Comparison of ENCODE assay signal across 12 cellular contexts in the genomic region with DNA sequence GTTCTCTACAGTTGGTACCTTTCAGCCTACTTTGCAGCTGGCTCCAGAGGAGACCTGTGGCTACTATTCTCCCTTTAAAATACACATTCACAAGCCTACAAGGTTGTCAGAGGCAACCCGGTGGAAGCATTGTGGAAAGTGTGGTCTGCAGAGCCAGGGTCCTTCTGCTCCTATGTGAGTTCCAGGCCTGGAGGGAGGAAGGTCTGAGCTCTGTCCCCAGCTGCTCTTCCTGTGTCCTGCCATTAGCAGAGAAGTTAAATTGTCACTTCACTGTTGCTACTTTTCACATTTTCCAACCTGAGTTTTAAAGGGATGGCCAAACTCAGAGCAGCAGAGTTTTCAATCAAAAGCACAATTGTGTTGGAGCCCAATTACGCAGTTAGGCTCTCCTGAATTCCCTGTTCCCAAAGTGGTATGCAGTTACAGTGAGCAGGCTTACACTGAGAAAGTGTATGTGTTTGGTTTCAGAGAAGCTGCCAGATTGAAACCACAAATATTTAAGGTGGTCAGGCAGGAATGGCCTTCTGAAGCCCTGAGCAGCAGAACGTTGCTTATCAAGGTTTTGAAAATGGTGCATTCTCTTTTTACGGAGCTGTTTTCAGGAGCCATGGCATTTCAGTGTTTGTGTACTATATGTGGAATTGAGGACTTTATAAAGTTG. TPM values are rescaled to one million over a fixed set of nuclear protein-coding genes. Genes with fewer than 3 reads are reported as not detected.
A peak's percentile ranks its signal among the peaks of the same experiment; 100 is the strongest.
DNase-seq lines count a peak whose midpoint lies in the region; ATAC-seq and TF ChIP-seq lines count a peak whose summit lies in the region.
"Had no signal": no experiment of that assay in that cellular context is flagged by ENCODE, and none has a peak within 500 bp of the region (broad histone marks: within the 10 kb centered on the region; RNA-seq: fewer than 3 reads in every experiment).

No MANE protein-coding gene starts in this region.

- in situ Hi-C loops in astrocyte of the cerebellum (cut with HindIII; ENCODE audit: low sequenced_read_pairs): no loop called here

- H3K27me3 ChIP-seq in HCT116 (ENCODE audit: insufficient read depth, low read length) (no peaks in the 10 kb centered on the region), lower lobe of right lung (ENCODE audit: low read depth) (no peaks in the 10 kb centered on the region)
- H3K27me3 ChIP-seq in CD8-positive, alpha-beta T cell (ENCODE audit: insufficient read depth, low read length): no peaks in the 10 kb centered on the region

- CTCF ChIA-PET in AG04449 (lab: Yijun Ruan, JAX) (interaction anchor here (0.9 to 1.0 kb wide), 2 partner anchors 29 to 49 kb away, joined by 3 read pairs; no protein-coding TSS in a partner anchor), HCT116 (lab: Charles Lee) (no interaction called here)
- CTCF ChIA-PET in CD8-positive, alpha-beta T cell (lab: Charles Lee): interaction anchor here (1.1 kb wide), 1 partner anchor 63 kb away, joined by 3 read pairs; no protein-coding TSS in a partner anchor

- peak overlapping the region; percentile 6; the same call in 1 of the 2 replicates for H3K4me2 ChIP-seq in HCT116 (ENCODE audit: low read length)

- H3K79me2 ChIP-seq in HCT116 (ENCODE audit: insufficient read depth, low read length): no peaks in the 10 kb centered on the region

- H4K20me1 ChIP-seq in HCT116 (ENCODE audit: insufficient read depth): no peaks in the 10 kb centered on the region

- H3K9me3 Mint-ChIP-seq in CD8-positive, alpha-beta T cell: no peaks in the 10 kb centered on the region
- H3K9me3 Mint-ChIP-seq: activated naive CD4-positive, alpha-beta T cell treated with anti-CD3 and anti-CD28 coated beads, Interleukin-2, amount 50 U/mL, for 72 hours; nephron had no signal

- intact Hi-C loops in HCT116 (cut with micrococcal nuclease): no loop called here
- intact Hi-C loops in lower lobe of right lung (cut with DNase I): no loop called here
- intact Hi-C loops in CD8-positive, alpha-beta T cell (cut with DNase I, micrococcal nuclease): loop anchor here in 1 of 2 experiments (5.0 kb wide), 1 partner anchor 790 kb away; no protein-coding TSS in a partner anchor

- H3K4me1 Mint-ChIP-seq in CD8-positive, alpha-beta T cell (ENCODE audit: low read depth): peaks cover 15% of the 10 kb centered on the region
- H3K4me1 Mint-ChIP-seq: nephron had no signal

- TF ChIP-seq POLR2A in HCT116 (IDR thresholded peaks at IDR 0.05; ENCODE audit: borderline replicate concordance, extremely low read depth, insufficient read depth, insufficient read length): no peak

- H3K27me3 Mint-ChIP-seq in CD8-positive, alpha-beta T cell (ENCODE audit: low read depth): no peaks in the 10 kb centered on the region

- H3K36me3 Mint-ChIP-seq in CD8-positive, alpha-beta T cell: peaks cover 65% of the 10 kb centered on the region

- H3K4me1 ChIP-seq in HCT116 (ENCODE audit: control insufficient read depth in 1 of 2, insufficient read depth in 2 of 2, low read length in 2 of 2) (peaks cover 8 to 13% of the 10 kb centered on the region in 2 experiments; a peak in 3 of 4 replicates), lower lobe of right lung (peaks cover 65% of the 10 kb centered on the region)
- H3K4me1 ChIP-seq in CD8-positive, alpha-beta T cell (ENCODE audit: insufficient read depth, low read length): peaks cover 4% of the 10 kb centered on the region

- POLR2A ChIA-PET in AG04449 (lab: Yijun Ruan, JAX) (no interaction called here), HCT116 (lab: Charles Lee) (no interaction called here)
- POLR2A ChIA-PET in CD8-positive, alpha-beta T cell (lab: Charles Lee): no interaction called here

- H3K9me2 ChIP-seq in HCT116 (ENCODE audit: insufficient read depth): no peaks in the 10 kb centered on the region

- no peak; the same call in 1 of the 2 replicates for ATAC-seq in HCT116
- peak; percentile 76 to 84 for ATAC-seq in lower lobe of right lung
- ATAC-seq in CD8-positive, alpha-beta T cell: no peak
- ATAC-seq: activated naive CD4-positive, alpha-beta T cell treated with anti-CD3 and anti-CD28 coated beads, Interleukin-2, amount 50 U/mL, for 72 hours had no signal

- no peak overlapping the region for H3K9ac ChIP-seq in HCT116 (ENCODE audit: low read length)

- no peak overlapping the region for H2AFZ ChIP-seq in HCT116 (ENCODE audit: low read depth, low read length, poor library complexity, severe bottlenecking)

- no peak overlapping the region for H3K4me3 Mint-ChIP-seq in CD8-positive, alpha-beta T cell
- H3K4me3 Mint-ChIP-seq: nephron had no signal

- H3K4me3 ChIP-seq in AG04449 (ENCODE audit: low read depth, low read length): no peak overlapping the region
- no peak overlapping the region for H3K4me3 ChIP-seq in HCT116 (replicated peaks in 1 of 2; ENCODE audit: low read depth in 1 of 2, low read length in 2 of 2)
- H3K4me3 ChIP-seq in astrocyte of the cerebellum (ENCODE audit: low read depth, low read length): no peak overlapping the region
- H3K4me3 ChIP-seq in lower lobe of right lung: no peak overlapping the region
- H3K4me3 ChIP-seq in CD8-positive, alpha-beta T cell (ENCODE audit: low read depth, low read length): no peak overlapping the region

- RAD21 ChIA-PET in HCT116 (lab: Charles Lee; ENCODE audit: low non-redundant PET in 1 of 2, low total read pairs in 2 of 2, uncharacterized antibody in 2 of 2, unreplicated experiment in 2 of 2): no interaction called here

- H3K36me3 ChIP-seq in HCT116 (ENCODE audit: control insufficient read depth in 1 of 2, insufficient read depth in 2 of 2, low read length in 2 of 2): no peaks in the 10 kb centered on the region
- H3K36me3 ChIP-seq in lower lobe of right lung: peaks cover 62% of the 10 kb centered on the region
- peaks cover 19% of the 10 kb centered on the region for H3K36me3 ChIP-seq in CD8-positive, alpha-beta T cell (ENCODE audit: insufficient read depth, low read length)

- H3K27ac ChIP-seq in HCT116 (ENCODE audit: low read depth, low read length) (no peak overlapping the region), lower lobe of right lung (peak overlapping the region; percentile 19)
- no peak overlapping the region for H3K27ac ChIP-seq in CD8-positive, alpha-beta T cell (ENCODE audit: low read depth, low read length)

- BruUV-seq in HCT116 (replicated peaks; lab: Mats Ljungman, UMichigan): no TSS peak

- no peak for TF ChIP-seq RAD21 in HCT116 (IDR thresholded peaks at IDR 0.05; ENCODE audit: low read depth)

- no peak overlapping the region for H3K27ac Mint-ChIP-seq in CD8-positive, alpha-beta T cell
- H3K27ac Mint-ChIP-seq: nephron had no signal

- H3K9me3 ChIP-seq in HCT116 (ENCODE audit: control insufficient read depth in 1 of 2, insufficient read depth in 1 of 2, low read depth in 1 of 2, low read length in 2 of 2) (no peaks in the 10 kb centered on the region), lower lobe of right lung (no peaks in the 10 kb centered on the region)
- H3K9me3 ChIP-seq in CD8-positive, alpha-beta T cell (ENCODE audit: low read length): no peaks in the 10 kb centered on the region

- DNase-seq in AG04449 (ENCODE audit: low read depth, low spot score): peak; percentile 23
- no peak for DNase-seq in HCT116 (ENCODE audit: low read depth, low spot score)
- peak; percentile 97 for DNase-seq in astrocyte of the cerebellum (ENCODE audit: low read depth)
- no peak for DNase-seq in lower lobe of right lung
- no peak for DNase-seq in activated CD4-positive, alpha-beta T cell treated with anti-CD3 and anti-CD28 coated beads, Interleukin-2, amount 50 U/mL, for 48 hours
- no peak for DNase-seq in dermis blood vessel endothelial cell
- DNase-seq in CD8-positive, alpha-beta T cell: no peak
- DNase-seq in NCI-H748 treated with DMSO at 0.1 percent for 48 hours (lab: John Stamatoyannopoulos, UW): no peak
- DNase-seq: activated CD4-positive, alpha-beta T cell treated with anti-CD3 and anti-CD28 coated beads, Interleukin-2, amount 50 U/mL, for 1 hour; stimulated activated naive CD4-positive, alpha-beta T cell treated with Interleukin-2 at 50 U/mL for 16 hours had no signal

- no peak for TF ChIP-seq CTCF in AG04449 (IDR thresholded peaks at IDR 0.05; ENCODE audit: insufficient read depth, low read length, missing control alignments)
- TF ChIP-seq CTCF in HCT116 (IDR thresholded peaks at IDR 0.05 in 2 of 3, conservative IDR thresholded peaks at IDR 0.05 in 1 of 3; ENCODE audit: borderline replicate concordance in 1 of 3, insufficient read depth in 1 of 3, low read depth in 2 of 3, low read length in 2 of 3): no peak
- no peak for TF ChIP-seq CTCF in astrocyte of the cerebellum (IDR thresholded peaks at IDR 0.05; ENCODE audit: low read depth, low read length, missing control alignments)
- no peak for TF ChIP-seq CTCF in lower lobe of right lung (IDR thresholded peaks at IDR 0.05)
- no peak for TF ChIP-seq CTCF in CD8-positive, alpha-beta T cell (IDR thresholded peaks at IDR 0.05)

TF ChIP-seq in HCT116, 20 proteins besides CTCF, POLR2A, EP300 and RAD21 (continues in another document):
- no peak for TF ChIP-seq EGR1 (IDR thresholded peaks at IDR 0.05; ENCODE audit: low read depth)
- TF ChIP-seq SRF (IDR thresholded peaks at IDR 0.05; ENCODE audit: low read depth): no peak
- no peak for TF ChIP-seq SIN3A (IDR thresholded peaks at IDR 0.05; ENCODE audit: low read depth)
- no peak for TF ChIP-seq YY1 (IDR thresholded peaks at IDR 0.05; ENCODE audit: extremely low read depth, insufficient replicate concordance, low read depth, low read length)
- TF ChIP-seq TCF7L2 (IDR thresholded peaks at IDR 0.05; ENCODE audit: borderline replicate concordance, extremely low read depth, insufficient read depth, insufficient read length): no peak
- no peak for TF ChIP-seq SP1 (IDR thresholded peaks at IDR 0.05; ENCODE audit: low read depth)
- TF ChIP-seq POLR2AphosphoS5 (IDR thresholded peaks at IDR 0.05; ENCODE audit: low read depth, low read length): no peak

RNA-seq across cellular contexts. Expression of a gene that starts 25.0 kb away (rescaled TPM):
- total RNA-seq in HCT116 (2021; ENCODE audit: unreplicated experiment): 18.5 TPM
- 14.2 and 14.5 TPM in 2 replicates for polyA plus RNA-seq in HCT116 (2012)
- total RNA-seq in lower lobe of right lung: 58.5 TPM
- total RNA-seq in dermis blood vessel endothelial cell: 138 and 207 TPM in 2 replicates
- total RNA-seq in CD8-positive, alpha-beta T cell: 10 to 100 TPM; 72.9 to 74.5 TPM

RNA-seq across cellular contexts. Expression of a gene that starts 46.5 kb away (rescaled TPM):
- 39.6 TPM for total RNA-seq in HCT116 (2021; ENCODE audit: unreplicated experiment)
- 36.3 and 41.6 TPM in 2 replicates for polyA plus RNA-seq in HCT116 (2012)
- 13.6 TPM for total RNA-seq in lower lobe of right lung
- 15.5 and 24.3 TPM in 2 replicates for total RNA-seq in dermis blood vessel endothelial cell
- 10 to 100 TPM; 13.7 to 15.9 TPM for total RNA-seq in CD8-positive, alpha-beta T cell

RNA-seq across cellular contexts. Expression of a gene that starts 52.7 kb away (rescaled TPM):
- total RNA-seq in HCT116 (2021; ENCODE audit: unreplicated experiment) (8.4 TPM), lower lobe of right lung (25.9 TPM), dermis blood vessel endothelial cell (46.5 and 64.4 TPM in 2 replicates)
- 6.0 and 7.0 TPM in 2 replicates for polyA plus RNA-seq in HCT116 (2012)
- total RNA-seq in CD8-positive, alpha-beta T cell: 100 to 1,000 TPM; 828 to 849 TPM

Comparison
In these comparisons a context has a peak if more than half of its experiments do, and no peak if none do; other contexts are left out.
1. DNase-seq: peak in AG04449 (single experiment) and astrocyte of the cerebellum (single experiment); none in HCT116 (single experiment), lower lobe of right lung (single experiment), activated CD4-positive, alpha-beta T cell treated with anti-CD3 and anti-CD28 coated beads, Interleukin-2, amount 50 U/mL, for 48 hours (0 of 2), dermis blood vessel endothelial cell (single experiment), CD8-positive, alpha-beta T cell (0 of 7) and NCI-H748 treated with DMSO at 0.1 percent for 48 hours (single experiment).
2. ATAC-seq: peak in lower lobe of right lung (2 of 2); none in HCT116 (single experiment) and CD8-positive, alpha-beta T cell (single experiment).
3. RNA of a gene that starts 52.7 kb away (total RNA-seq): 828 to 849 TPM in CD8-positive, alpha-beta T cell; 46.5 to 64.4 TPM in dermis blood vessel endothelial cell, 25.9 TPM in lower lobe of right lung (single experiment) and 8.4 TPM in HCT116 (single experiment); every median in the first group is over 10 times any median in the second.